31 cellular contexts compared by ENCODE assay signal in genomic region chr6:116396451-116396850, GRCh38. TPM values are rescaled to one million over a fixed set of nuclear protein-coding genes. Genes with fewer than 3 reads are reported as not detected.
DNase-seq lines count a peak whose midpoint lies in the region; ATAC-seq, FAIRE-seq and TF ChIP-seq lines count a peak whose summit lies in the region.
"Had no signal": no experiment of that assay in that cellular context is flagged by ENCODE, and none has a peak within 500 bp of the region (broad histone marks: within the 10 kb centered on the region; RNA-seq: fewer than 3 reads in every experiment).

No MANE protein-coding gene starts in this region.

- H3K4me1 Mint-ChIP-seq in activated B cell treated with CpG ODN at 0.5 μM for 24 hours, result peaks cover 51% of the 10 kb centered on the region
- H3K4me1 Mint-ChIP-seq in osteocyte (ENCODE audit: unreplicated experiment), result peaks cover 85% of the 10 kb centered on the region
- H3K4me1 Mint-ChIP-seq: endodermal cell had no signal

- peaks cover 22% of the 10 kb centered on the region for H3K79me2 ChIP-seq in fibroblast of lung (ENCODE audit: control insufficient read depth, insufficient read depth, low read length)

- peaks cover 14% of the 10 kb centered on the region for H3K4me1 ChIP-seq in fibroblast of lung (ENCODE audit: control insufficient read depth, extremely low read depth, insufficient read depth, low read length)

- no peak for ATAC-seq in activated B cell treated with CpG ODN at 0.5 μM for 24 hours (ENCODE audit: low read depth)
- ATAC-seq: activated CD8-positive, alpha-beta T cell treated with anti-CD3 and anti-CD28 coated beads, Interleukin-2, amount 10 ng/mL, durations not matched to agents 7 days and 5 days; gastrocnemius medialis; lower lobe of right lung had no signal

- no peaks in the 10 kb centered on the region for H4K20me1 ChIP-seq in fibroblast of lung (ENCODE audit: control insufficient read depth, extremely low read depth, insufficient read depth, low read length)

- H3K36me3 Mint-ChIP-seq in activated B cell treated with CpG ODN at 0.5 μM for 24 hours (ENCODE audit: low read depth), result peaks cover 8% of the 10 kb centered on the region
- peaks cover 3% of the 10 kb centered on the region for H3K36me3 Mint-ChIP-seq in osteocyte (ENCODE audit: unreplicated experiment)

- no peak overlapping the region for H3K4me2 ChIP-seq in fibroblast of lung (ENCODE audit: extremely low read depth, insufficient read depth, low read length)
- H3K4me2 ChIP-seq: neural progenitor cell had no signal

- H3K27me3 ChIP-seq in fibroblast of lung (ENCODE audit: control insufficient read depth, insufficient read depth, low read length) (no peaks in the 10 kb centered on the region), dorsolateral prefrontal cortex (no peaks in the 10 kb centered on the region)
- H3K27me3 ChIP-seq: esophagus muscularis mucosa, gastrocnemius medialis, neural progenitor cell, sigmoid colon, SJCRH30, transverse colon had no signal

- no peaks in the 10 kb centered on the region for H3K27me3 Mint-ChIP-seq in activated B cell treated with CpG ODN at 0.5 μM for 24 hours
- H3K27me3 Mint-ChIP-seq in osteocyte (ENCODE audit: unreplicated experiment), result no peaks in the 10 kb centered on the region

- H3K27ac ChIP-seq in fibroblast of lung (ENCODE audit: insufficient read depth, low read length) (no peak overlapping the region), dorsolateral prefrontal cortex (no peak overlapping the region)
- H3K27ac ChIP-seq: lower lobe of right lung, neural progenitor cell, transverse colon had no signal

- peaks cover 3% of the 10 kb centered on the region for H3K36me3 ChIP-seq in fibroblast of lung (ENCODE audit: control insufficient read depth, insufficient read depth, low read length)
- H3K36me3 ChIP-seq: gastrocnemius medialis, lower lobe of right lung, neural progenitor cell, transverse colon had no signal

- no peak overlapping the region for H3K4me3 Mint-ChIP-seq in activated B cell treated with CpG ODN at 0.5 μM for 24 hours
- peak overlapping the region; percentile 42 for H3K4me3 Mint-ChIP-seq in osteocyte (ENCODE audit: unreplicated experiment)
- H3K4me3 Mint-ChIP-seq: activated CD8-positive, alpha-beta T cell treated with anti-CD3 and anti-CD28 coated beads, Interleukin-2, amount 10 ng/mL, durations not matched to agents 7 days and 5 days; endodermal cell; neural progenitor cell had no signal

- no peak for DNase-seq in GM12891 (ENCODE audit: insufficient read length, low spot score)
- DNase-seq in activated B cell treated with CpG ODN at 0.5 μM for 24 hours, result no peak
- peak; percentile 25 to 63 for DNase-seq in fibroblast of lung (ENCODE audit: low read depth in 2 of 2)
- DNase-seq in osteocyte (ENCODE audit: extremely low spot score, unreplicated experiment), result no peak
- DNase-seq in HPDE6-E6E7 (ENCODE audit: extremely low spot score), result no peak
- DNase-seq in posterior cingulate gyrus, result no peak
- DNase-seq in NCI-H526 treated with DMSO at 0.1 percent for 48 hours (lab: John Stamatoyannopoulos, UW), result no peak
- no peak for DNase-seq in dorsolateral prefrontal cortex
- DNase-seq: ACHN; activated CD4-positive, alpha-beta T cell treated with anti-CD3 and anti-CD28 coated beads for 4 hours; activated CD8-positive, alpha-beta T cell treated with anti-CD3 and anti-CD28 coated beads, Interleukin-2, amount 10 ng/mL, durations not matched to agents 7 days and 5 days; activated naive CD4-positive, alpha-beta T cell treated with anti-CD3 and anti-CD28 coated beads, Interleukin-2, amount 50 U/mL, for 16 hours; amygdala; endodermal cell; gastrocnemius medialis; GM23248; lower lobe of right lung; NCI-H146; NCI-H446; NCI-H774; sigmoid colon; stimulated activated CD4-positive, alpha-beta T cell treated with anti-CD3 and anti-CD28 coated beads, Interleukin-12 subunit alpha, Interleukin-12 subunit beta, amount 100 ng/mL, for 4 hours; stimulated activated CD4-positive, alpha-beta T cell treated with anti-CD3 and anti-CD28 coated beads, Interleukin-4, amount 100 ng/mL, for 1 hour; SW 1271; T-helper 9 cell; transverse colon had no signal

- TF ChIP-seq POLR2A in GM12891 (IDR thresholded peaks at IDR 0.05; ENCODE audit: low read depth, low read length), result no peak

- CTCF ChIA-PET in activated B cell treated with CpG ODN at 0.5 μM for 24 hours (lab: Charles Lee), result no interaction called here

- TF ChIP-seq CTCF in activated B cell treated with CpG ODN at 0.5 μM for 24 hours (IDR thresholded peaks at IDR 0.05), result no peak
- no peak for TF ChIP-seq CTCF in fibroblast of lung (conservative IDR thresholded peaks at IDR 0.05 in 1 of 2, IDR thresholded peaks at IDR 0.05 in 1 of 2; ENCODE audit: low read depth in 1 of 2, low read length in 2 of 2)
- TF ChIP-seq CTCF in osteocyte (IDR thresholded peaks at IDR 0.05), result no peak
- no peak for TF ChIP-seq CTCF in dorsolateral prefrontal cortex (IDR thresholded peaks at IDR 0.05 in 54 of 56, conservative IDR thresholded peaks at IDR 0.05 in 2 of 56; ENCODE audit: low read depth in 1 of 56, partially characterized antibody in 56 of 56)

- no peaks in the 10 kb centered on the region for H3K9me3 Mint-ChIP-seq in activated B cell treated with CpG ODN at 0.5 μM for 24 hours
- H3K9me3 Mint-ChIP-seq in osteocyte (ENCODE audit: unreplicated experiment), result no peaks in the 10 kb centered on the region
- H3K9me3 Mint-ChIP-seq: endodermal cell had no signal

- intact Hi-C loops in activated B cell treated with CpG ODN at 0.5 μM for 24 hours (cut with micrococcal nuclease) (loop anchor here (1.0 kb wide), 2 partner anchors 9 kb away; no protein-coding TSS in a partner anchor), posterior cingulate gyrus (cut with DNase I) (no loop called here), dorsolateral prefrontal cortex (cut with DNase I) (no loop called here)

- H2AFZ ChIP-seq in fibroblast of lung (ENCODE audit: low read length), result no peak overlapping the region
- H2AFZ ChIP-seq: GM23248, neural progenitor cell had no signal

- POLR2A ChIA-PET in activated B cell treated with CpG ODN at 0.5 μM for 24 hours (lab: Charles Lee), result interaction anchor here (0.9 kb wide), 1 partner anchor 12 kb away, joined by 3 read pairs; no protein-coding TSS in a partner anchor

- H3K4me3 ChIP-seq in fibroblast of lung (replicated peaks in 1 of 4; ENCODE audit: control extremely low read depth in 1 of 4, insufficient read depth in 1 of 4, low read depth in 3 of 4, low read length in 4 of 4) (no peak overlapping the region), dorsolateral prefrontal cortex (no peak overlapping the region)
- H3K4me3 ChIP-seq: coronary artery, esophagus muscularis mucosa, gastrocnemius medialis, GM23248, lower lobe of right lung, neural progenitor cell, sigmoid colon, transverse colon had no signal

- no peak overlapping the region for H3K9ac ChIP-seq in fibroblast of lung (ENCODE audit: insufficient read depth, low read length)
- H3K9ac ChIP-seq: GM23248, neural progenitor cell had no signal

- H3K27ac Mint-ChIP-seq in activated B cell treated with CpG ODN at 0.5 μM for 24 hours (peak overlapping the region; percentile 59), osteocyte (ENCODE audit: unreplicated experiment) (peak overlapping the region; percentile 92)
- H3K27ac Mint-ChIP-seq: activated CD8-positive, alpha-beta T cell treated with anti-CD3 and anti-CD28 coated beads, Interleukin-2, amount 10 ng/mL, durations not matched to agents 7 days and 5 days; endodermal cell had no signal

- peak; percentile 74 for FAIRE-seq in GM12891 (lab: Jason Lieb, UNC)
- FAIRE-seq: G401.6 had no signal

- no peaks in the 10 kb centered on the region for H3K9me3 ChIP-seq in fibroblast of lung (ENCODE audit: control insufficient read depth, insufficient read depth, low read depth, low read length)
- H3K9me3 ChIP-seq: esophagus muscularis mucosa, gastrocnemius medialis, lower lobe of right lung, sigmoid colon, SJCRH30, transverse colon had no signal

TF ChIP-seq in GM12891, 5 proteins besides CTCF, POLR2A, EP300 and RAD21:
- TF ChIP-seq SPI1 (IDR thresholded peaks at IDR 0.05; ENCODE audit: low read depth, low read length), result no peak

RNA-seq across cellular contexts. Expression of gene DSE, which starts 25.7 kb away (rescaled TPM):
- polyA plus RNA-seq in GM12891 (2012; ENCODE audit: low read depth, missing spikeins), result 22.8 TPM
- total RNA-seq in activated B cell treated with CpG ODN at 0.5 μM for 24 hours, result 22.2 and 23.4 TPM in 2 replicates
- total RNA-seq in fibroblast of lung, result 89.2 and 106 TPM in 2 replicates
- 29.0 and 71.0 TPM in 2 replicates for polyA plus RNA-seq in fibroblast of lung
- polyA plus RNA-seq in fibroblast of lung (2012), result 23.2 and 54.1 TPM in 2 replicates
- polyA minus RNA-seq in fibroblast of lung (ENCODE audit: low replicate concordance), result 48.9 and 75.0 TPM in 2 replicates
- total RNA-seq in osteocyte, result 57.2 and 67.1 TPM in 2 replicates
- total RNA-seq in dorsolateral prefrontal cortex, result 10 to 100 TPM; 10.7 to 45.2 (median 20.5) TPM

Comparison
In these comparisons a context has a peak if more than half of its experiments do, and no peak if none do; other contexts are left out.
1. DNase-seq: peak in fibroblast of lung (2 of 2); none in GM12891 (single experiment), activated B cell treated with CpG ODN at 0.5 μM for 24 hours (single experiment), osteocyte (single experiment), HPDE6-E6E7 (single experiment), posterior cingulate gyrus (0 of 10), NCI-H526 treated with DMSO at 0.1 percent for 48 hours (single experiment) and dorsolateral prefrontal cortex (0 of 10).